ENCODE assay signal across 8 cellular contexts in the genomic region with DNA sequence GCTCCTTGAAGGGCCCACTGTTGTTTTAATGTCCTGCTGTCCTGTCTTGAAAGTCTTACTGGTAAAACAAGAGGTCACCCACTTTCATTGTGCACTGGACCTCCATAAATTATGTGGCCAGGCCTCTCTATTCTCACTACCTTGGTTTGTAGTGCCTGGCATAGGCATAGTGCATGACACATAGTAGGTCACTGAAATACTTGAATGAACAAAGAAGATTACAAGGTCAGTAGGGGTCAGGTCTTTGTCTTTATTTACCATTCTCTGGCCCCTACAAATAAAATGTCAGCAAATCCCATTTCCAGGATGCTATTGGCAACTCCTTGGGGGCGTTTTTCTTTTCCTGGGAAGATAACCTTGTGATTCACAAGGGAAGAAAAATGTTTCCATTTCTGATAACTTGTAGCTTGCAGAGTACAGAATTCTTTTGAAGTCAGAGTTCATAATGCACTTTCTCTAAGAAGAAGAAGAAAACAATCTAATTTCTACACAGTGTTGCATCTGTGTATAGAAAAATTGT. TPM values are rescaled to one million over a fixed set of nuclear protein-coding genes. Genes with fewer than 3 reads are reported as not detected.
A peak's percentile ranks its signal among the peaks of the same experiment; 100 is the strongest.
DNase-seq lines count a peak whose midpoint lies in the region; ATAC-seq lines count a peak whose summit lies in the region.

No MANE protein-coding gene starts in this region.

- peaks cover 9% of the 10 kb centered on the region for H3K36me3 ChIP-seq in iPS-15b (ENCODE audit: control insufficient read depth, insufficient read depth, low read length)

- peak overlapping the region; percentile 60 for H3K27ac Mint-ChIP-seq in T-helper 2 cell treated with Interferon-gamma antibody and Interleukin-4, amounts not matched to agents 5 μg/mL and 100 μg/mL, for 36 hours
- peak overlapping the region; percentile 95 for H3K27ac Mint-ChIP-seq in activated T-helper 17 cell treated with anti-CD3 and anti-CD28 coated beads, Interleukin-2, amount 50 U/mL, for 72 hours
- peak overlapping the region; percentile 87 for H3K27ac Mint-ChIP-seq in stimulated activated naive B cell treated with anti-CD40 and anti-IgM and Interleukin-4, amounts not matched to agents 10 μg/mL and 1 μg/mL and 100 μg/mL, for 72 hours

- peaks cover 5% of the 10 kb centered on the region for H3K27me3 Mint-ChIP-seq in T-helper 2 cell treated with Interferon-gamma antibody and Interleukin-4, amounts not matched to agents 5 μg/mL and 100 μg/mL, for 36 hours (ENCODE audit: low read depth)
- no peaks in the 10 kb centered on the region for H3K27me3 Mint-ChIP-seq in activated T-helper 17 cell treated with anti-CD3 and anti-CD28 coated beads, Interleukin-2, amount 50 U/mL, for 72 hours
- no peaks in the 10 kb centered on the region for H3K27me3 Mint-ChIP-seq in stimulated activated naive B cell treated with anti-CD40 and anti-IgM and Interleukin-4, amounts not matched to agents 10 μg/mL and 1 μg/mL and 100 μg/mL, for 72 hours

- peak overlapping the region; percentile 90 for H3K4me3 ChIP-seq in iPS-15b (ENCODE audit: low read depth, low read length)

- no peak overlapping the region for H3K9ac ChIP-seq in iPS-15b (ENCODE audit: low read depth, low read length)

- DNase-seq in T-helper 2 cell treated with Interferon-gamma antibody and Interleukin-4, amounts not matched to agents 5 μg/mL and 100 μg/mL, for 36 hours (ENCODE audit: low spot score) = no peak
- DNase-seq in T-helper 2 cell (no peak), NCI-H2107 treated with DMSO at 0.1 percent for 48 hours (lab: John Stamatoyannopoulos, UW; ENCODE audit: unreplicated experiment) (no peak), NCI-H510A treated with DMSO at 0.1 percent for 48 hours (lab: John Stamatoyannopoulos, UW) (no peak)
- no peak for DNase-seq in stimulated activated naive B cell treated with anti-CD40 and anti-IgM and Interleukin-4, amounts not matched to agents 10 μg/mL and 1 μg/mL and 100 μg/mL, for 72 hours
- DNase-seq in central memory CD4-positive, alpha-beta T cell = no peak

- H3K4me1 Mint-ChIP-seq in T-helper 2 cell treated with Interferon-gamma antibody and Interleukin-4, amounts not matched to agents 5 μg/mL and 100 μg/mL, for 36 hours (ENCODE audit: low read depth) = peaks cover 34% of the 10 kb centered on the region
- peaks cover 29% of the 10 kb centered on the region for H3K4me1 Mint-ChIP-seq in activated T-helper 17 cell treated with anti-CD3 and anti-CD28 coated beads, Interleukin-2, amount 50 U/mL, for 72 hours
- H3K4me1 Mint-ChIP-seq in stimulated activated naive B cell treated with anti-CD40 and anti-IgM and Interleukin-4, amounts not matched to agents 10 μg/mL and 1 μg/mL and 100 μg/mL, for 72 hours = peaks cover 20 to 37% of the 10 kb centered on the region in 2 donors

- H3K4me1 ChIP-seq in iPS-15b (ENCODE audit: control insufficient read depth, insufficient read depth, low read length) = peaks cover 9% of the 10 kb centered on the region

- H3K9me3 Mint-ChIP-seq in T-helper 2 cell treated with Interferon-gamma antibody and Interleukin-4, amounts not matched to agents 5 μg/mL and 100 μg/mL, for 36 hours = no peaks in the 10 kb centered on the region
- H3K9me3 Mint-ChIP-seq in activated T-helper 17 cell treated with anti-CD3 and anti-CD28 coated beads, Interleukin-2, amount 50 U/mL, for 72 hours = no peaks in the 10 kb centered on the region
- H3K9me3 Mint-ChIP-seq in stimulated activated naive B cell treated with anti-CD40 and anti-IgM and Interleukin-4, amounts not matched to agents 10 μg/mL and 1 μg/mL and 100 μg/mL, for 72 hours = no peaks in the 10 kb centered on the region

- H3K36me3 Mint-ChIP-seq in T-helper 2 cell treated with Interferon-gamma antibody and Interleukin-4, amounts not matched to agents 5 μg/mL and 100 μg/mL, for 36 hours (ENCODE audit: low read depth) = peaks cover 30% of the 10 kb centered on the region
- peaks cover 50% of the 10 kb centered on the region for H3K36me3 Mint-ChIP-seq in activated T-helper 17 cell treated with anti-CD3 and anti-CD28 coated beads, Interleukin-2, amount 50 U/mL, for 72 hours (ENCODE audit: low read depth)
- peaks cover 21 to 24% of the 10 kb centered on the region in 2 donors for H3K36me3 Mint-ChIP-seq in stimulated activated naive B cell treated with anti-CD40 and anti-IgM and Interleukin-4, amounts not matched to agents 10 μg/mL and 1 μg/mL and 100 μg/mL, for 72 hours

- peaks cover 19% of the 10 kb centered on the region for H3K27me3 ChIP-seq in iPS-15b (ENCODE audit: control insufficient read depth, insufficient read depth, low read length)

- peak overlapping the region; percentile 90 for H3K4me3 Mint-ChIP-seq in T-helper 2 cell treated with Interferon-gamma antibody and Interleukin-4, amounts not matched to agents 5 μg/mL and 100 μg/mL, for 36 hours
- peak overlapping the region; percentile 97 for H3K4me3 Mint-ChIP-seq in activated T-helper 17 cell treated with anti-CD3 and anti-CD28 coated beads, Interleukin-2, amount 50 U/mL, for 72 hours
- H3K4me3 Mint-ChIP-seq in stimulated activated naive B cell treated with anti-CD40 and anti-IgM and Interleukin-4, amounts not matched to agents 10 μg/mL and 1 μg/mL and 100 μg/mL, for 72 hours = peak overlapping the region; percentile 90 to 91

- ATAC-seq in activated T-helper 17 cell treated with anti-CD3 and anti-CD28 coated beads, Interleukin-2, amount 50 U/mL, for 72 hours (replicated peaks) = no peak
- no peak for ATAC-seq in stimulated activated naive B cell treated with anti-CD40 and anti-IgM and Interleukin-4, amounts not matched to agents 10 μg/mL and 1 μg/mL and 100 μg/mL, for 72 hours (replicated peaks)

- no peaks in the 10 kb centered on the region for H3K9me3 ChIP-seq in iPS-15b (ENCODE audit: control insufficient read depth, insufficient read depth, low read length)

RNA-seq across cellular contexts. Expression of gene PGM2, which starts 1.4 kb away (rescaled TPM):
- total RNA-seq in activated T-helper 17 cell treated with anti-CD3 and anti-CD28 coated beads, Interleukin-2, amount 50 U/mL, for 72 hours = 10 to 100 TPM; 42.2 to 67.0 TPM
